5 cellular contexts compared by ENCODE assay signal in the genomic region with DNA sequence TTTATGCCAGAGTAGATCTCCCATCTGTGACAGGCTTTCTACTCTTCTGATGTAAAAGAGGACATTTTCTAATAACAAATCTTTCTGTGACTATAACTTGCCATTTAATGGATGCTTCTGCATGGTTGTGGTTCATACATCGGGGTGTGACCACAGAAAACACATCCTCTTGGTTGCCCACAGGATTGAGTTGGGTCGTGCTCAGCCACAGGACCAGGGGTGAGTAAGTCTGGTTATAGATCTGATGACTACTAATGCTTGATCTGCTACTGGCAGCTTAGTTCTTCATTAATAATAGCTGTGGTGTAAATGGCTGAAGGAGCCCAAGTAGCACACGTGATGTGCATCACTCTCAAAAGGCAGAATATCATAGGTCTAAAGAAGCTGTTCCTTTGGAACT.
"Had no signal": no experiment of that assay in that cellular context is flagged by ENCODE, and none has a peak within 500 bp of the region (broad histone marks: within the 10 kb centered on the region; RNA-seq: fewer than 3 reads in every experiment).

No MANE protein-coding gene starts in this region.

- H3K4me2 ChIP-seq: GM23338 had no signal

- DNase-seq: H9, HCEC 1CT, IMR-90 had no signal

- H3K4me3 ChIP-seq: GM23338, K562 had no signal

- H2AFZ ChIP-seq: GM23338 had no signal

- ATAC-seq: GM23338, K562 had no signal
